In the genomic region with DNA sequence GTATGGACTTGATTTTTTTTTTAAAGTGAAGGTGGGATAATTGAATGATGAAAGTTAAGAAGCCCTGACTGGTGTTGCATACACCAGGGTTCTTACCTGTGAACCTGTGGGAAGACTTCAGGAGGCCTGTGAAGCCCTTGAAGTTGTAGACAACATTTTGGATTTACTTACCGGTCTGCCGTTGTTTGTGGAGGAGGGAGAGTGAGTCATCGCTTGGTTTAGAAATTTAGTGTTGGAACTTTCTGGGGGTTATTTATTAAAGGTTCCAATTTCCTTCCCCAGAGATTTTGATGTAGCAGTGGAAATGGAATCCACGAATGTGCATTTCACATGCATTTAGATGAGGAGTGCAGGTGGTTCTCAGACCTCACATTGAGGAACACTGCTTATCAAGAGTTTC, we compare ENCODE assay signal across 18 cellular contexts. TPM values are rescaled to one million over a fixed set of nuclear protein-coding genes. Genes with fewer than 3 reads are reported as not detected.
DNase-seq lines count a peak whose midpoint lies in the region; ATAC-seq and TF ChIP-seq lines count a peak whose summit lies in the region.
"Had no signal": no experiment of that assay in that cellular context is flagged by ENCODE, and none has a peak within 500 bp of the region (broad histone marks: within the 10 kb centered on the region; RNA-seq: fewer than 3 reads in every experiment).

No MANE protein-coding gene starts in this region.

- H3K36me3 Mint-ChIP-seq in activated T-cell treated with anti-CD3 and anti-CD28 coated beads, Interleukin-2, amount 50 U/mL, for 4 hours (ENCODE audit: insufficient read depth), result peaks cover 7% of the 10 kb centered on the region
- H3K36me3 Mint-ChIP-seq in CD4-positive, alpha-beta T cell (ENCODE audit: low read depth), result peaks cover 5% of the 10 kb centered on the region
- H3K36me3 Mint-ChIP-seq: WTC11 had no signal

- H3K4me3 ChIP-seq in AG10803 (ENCODE audit: low read length) (no peak overlapping the region), HEK293 (ENCODE audit: low read depth, low read length) (no peak overlapping the region)
- H3K4me3 ChIP-seq: esophagus muscularis mucosa, left ventricle myocardium inferior, prostate gland had no signal

- intact Hi-C loops in CD4-positive, alpha-beta T cell (cut with DNase I, micrococcal nuclease), result no loop called here

- H3K27me3 Mint-ChIP-seq in activated T-cell treated with anti-CD3 and anti-CD28 coated beads, Interleukin-2, amount 50 U/mL, for 4 hours (ENCODE audit: low read depth), result no peaks in the 10 kb centered on the region
- no peaks in the 10 kb centered on the region for H3K27me3 Mint-ChIP-seq in CD4-positive, alpha-beta T cell
- H3K27me3 Mint-ChIP-seq: activated T-helper 17 cell treated with anti-CD3 and anti-CD28 coated beads, Interleukin-2, amount 50 U/mL, for 72 hours had no signal

- H3K9me3 ChIP-seq in HEK293 (ENCODE audit: control insufficient read depth, insufficient read depth, low read depth, low read length), result no peaks in the 10 kb centered on the region
- no peaks in the 10 kb centered on the region for H3K9me3 ChIP-seq in CD4-positive, alpha-beta T cell (ENCODE audit: control insufficient read depth, low read length)
- H3K9me3 ChIP-seq: left ventricle myocardium inferior, prostate gland had no signal

- H3K27ac Mint-ChIP-seq in CD4-positive, alpha-beta T cell, result no peak overlapping the region
- H3K27ac Mint-ChIP-seq: activated T-helper 17 cell treated with anti-CD3 and anti-CD28 coated beads, Interleukin-2, amount 50 U/mL, for 72 hours; WTC11 had no signal

- H3K4me3 Mint-ChIP-seq in activated T-cell treated with anti-CD3 and anti-CD28 coated beads, Interleukin-2, amount 50 U/mL, for 4 hours, result no peak overlapping the region
- H3K4me3 Mint-ChIP-seq in CD4-positive, alpha-beta T cell, result no peak overlapping the region
- H3K4me3 Mint-ChIP-seq: activated T-helper 17 cell treated with anti-CD3 and anti-CD28 coated beads, Interleukin-2, amount 50 U/mL, for 72 hours; WTC11 had no signal

- no peak overlapping the region for H3K27ac ChIP-seq in HEK293 (ENCODE audit: extremely low read depth, low read depth, low read length)
- H3K27ac ChIP-seq in CD4-positive, alpha-beta T cell (ENCODE audit: low read depth, low read length), result no peak overlapping the region
- H3K27ac ChIP-seq: prostate gland had no signal

- H3K27me3 ChIP-seq in CD4-positive, alpha-beta T cell (ENCODE audit: control insufficient read depth, insufficient read depth, low read length), result no peaks in the 10 kb centered on the region
- H3K27me3 ChIP-seq: esophagus muscularis mucosa had no signal

- TF ChIP-seq CTCF in AG10803 (conservative IDR thresholded peaks at IDR 0.05; ENCODE audit: low read length), result no peak
- TF ChIP-seq CTCF in HEK293 (tag by site-specific recombination; IDR thresholded peaks at IDR 0.05), result no peak
- no peak for TF ChIP-seq CTCF in CD4-positive, alpha-beta T cell (IDR thresholded peaks at IDR 0.05)

- peaks cover 45% of the 10 kb centered on the region for H3K4me1 Mint-ChIP-seq in activated T-cell treated with anti-CD3 and anti-CD28 coated beads, Interleukin-2, amount 50 U/mL, for 4 hours (ENCODE audit: low read depth)
- H3K4me1 Mint-ChIP-seq in CD4-positive, alpha-beta T cell (ENCODE audit: low read depth), result peaks cover 28% of the 10 kb centered on the region

- H3K4me1 ChIP-seq in HEK293 (ENCODE audit: control insufficient read depth, insufficient read depth, low read length), result peaks cover 28% of the 10 kb centered on the region

- peaks cover 5% of the 10 kb centered on the region for H3K9me3 Mint-ChIP-seq in activated T-cell treated with anti-CD3 and anti-CD28 coated beads, Interleukin-2, amount 50 U/mL, for 4 hours
- no peaks in the 10 kb centered on the region for H3K9me3 Mint-ChIP-seq in CD4-positive, alpha-beta T cell
- H3K9me3 Mint-ChIP-seq: activated T-helper 17 cell treated with anti-CD3 and anti-CD28 coated beads, Interleukin-2, amount 50 U/mL, for 72 hours; WTC11 had no signal

- CTCF ChIA-PET in HEK293 (lab: Yijun Ruan, JAX), result interaction anchor here (2.5 kb wide), 1 partner anchor 107 kb away, joined by 9 read pairs; no protein-coding TSS in a partner anchor
- CTCF ChIA-PET in CD4-positive, alpha-beta T cell (lab: Charles Lee), result no interaction called here

- DNase-seq in AG10803 (ENCODE audit: low read depth) (peak; percentile 25), brain pericyte (ENCODE audit: low read depth, low spot score) (peak; percentile 21), kidney tubule cell (ENCODE audit: low spot score) (peak; percentile 44), activated gamma-delta T cell treated with Interleukin-2 at 50 U/mL for 16 hours (no peak)
- no peak for DNase-seq in activated T-cell treated with anti-CD3 and anti-CD28 coated beads, Interleukin-2, amount 50 U/mL, for 4 hours
- DNase-seq in CD4-positive, alpha-beta T cell, result no peak
- DNase-seq: activated CD8-positive, alpha-beta memory T cell treated with anti-CD3 and anti-CD28 coated beads for 24 hours; anterior cingulate cortex; dermis blood vessel endothelial cell; left ventricle myocardium inferior; NCI-H1930; stimulated activated CD4-positive, alpha-beta T cell treated with anti-CD3 and anti-CD28 coated beads, Interleukin-15, amount 100 ng/mL, for 24 hours had no signal

- no peaks in the 10 kb centered on the region for H3K36me3 ChIP-seq in HEK293 (ENCODE audit: control insufficient read depth in 2 of 2, insufficient read depth in 1 of 2, low read length in 2 of 2)
- H3K36me3 ChIP-seq: esophagus muscularis mucosa, left ventricle myocardium inferior, prostate gland had no signal

- ATAC-seq in activated T-cell treated with anti-CD3 and anti-CD28 coated beads, Interleukin-2, amount 50 U/mL, for 4 hours, result no peak
- ATAC-seq in CD4-positive, alpha-beta T cell (ENCODE audit: poor library complexity), result no peak
- no peak for ATAC-seq in HG02938 (IDR thresholded peaks at IDR 0.05; ENCODE audit: unreplicated experiment)
- ATAC-seq: activated T-helper 17 cell treated with anti-CD3 and anti-CD28 coated beads, Interleukin-2, amount 50 U/mL, for 72 hours; WTC11 had no signal

- POLR2A ChIA-PET in HEK293 (lab: Yijun Ruan, JAX), result no interaction called here
- POLR2A ChIA-PET in CD4-positive, alpha-beta T cell (lab: Charles Lee), result no interaction called here

TF ChIP-seq in HEK293, 187 proteins besides CTCF, POLR2A, EP300 and RAD21:
- TF ChIP-seq ZNF239 (tag by site-specific recombination; IDR thresholded peaks at IDR 0.05) (no peak), ZNF501 (tag by site-specific recombination; IDR thresholded peaks at IDR 0.05) (no peak)
- TF ChIP-seq, protein P1, sequence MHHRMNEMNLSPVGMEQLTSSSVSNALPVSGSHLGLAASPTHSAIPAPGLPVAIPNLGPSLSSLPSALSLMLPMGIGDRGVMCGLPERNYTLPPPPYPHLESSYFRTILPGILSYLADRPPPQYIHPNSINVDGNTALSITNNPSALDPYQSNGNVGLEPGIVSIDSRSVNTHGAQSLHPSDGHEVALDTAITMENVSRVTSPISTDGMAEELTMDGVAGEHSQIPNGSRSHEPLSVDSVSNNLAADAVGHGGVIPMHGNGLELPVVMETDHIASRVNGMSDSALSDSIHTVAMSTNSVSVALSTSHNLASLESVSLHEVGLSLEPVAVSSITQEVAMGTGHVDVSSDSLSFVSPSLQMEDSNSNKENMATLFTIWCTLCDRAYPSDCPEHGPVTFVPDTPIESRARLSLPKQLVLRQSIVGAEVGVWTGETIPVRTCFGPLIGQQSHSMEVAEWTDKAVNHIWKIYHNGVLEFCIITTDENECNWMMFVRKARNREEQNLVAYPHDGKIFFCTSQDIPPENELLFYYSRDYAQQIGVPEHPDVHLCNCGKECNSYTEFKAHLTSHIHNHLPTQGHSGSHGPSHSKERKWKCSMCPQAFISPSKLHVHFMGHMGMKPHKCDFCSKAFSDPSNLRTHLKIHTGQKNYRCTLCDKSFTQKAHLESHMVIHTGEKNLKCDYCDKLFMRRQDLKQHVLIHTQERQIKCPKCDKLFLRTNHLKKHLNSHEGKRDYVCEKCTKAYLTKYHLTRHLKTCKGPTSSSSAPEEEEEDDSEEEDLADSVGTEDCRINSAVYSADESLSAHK (tag by site-specific recombination; IDR thresholded peaks at IDR 0.05), result 0 out of 2 replicates have a peak, but pooled peaks have one; percentile 34
- TF ChIP-seq, protein P2, sequence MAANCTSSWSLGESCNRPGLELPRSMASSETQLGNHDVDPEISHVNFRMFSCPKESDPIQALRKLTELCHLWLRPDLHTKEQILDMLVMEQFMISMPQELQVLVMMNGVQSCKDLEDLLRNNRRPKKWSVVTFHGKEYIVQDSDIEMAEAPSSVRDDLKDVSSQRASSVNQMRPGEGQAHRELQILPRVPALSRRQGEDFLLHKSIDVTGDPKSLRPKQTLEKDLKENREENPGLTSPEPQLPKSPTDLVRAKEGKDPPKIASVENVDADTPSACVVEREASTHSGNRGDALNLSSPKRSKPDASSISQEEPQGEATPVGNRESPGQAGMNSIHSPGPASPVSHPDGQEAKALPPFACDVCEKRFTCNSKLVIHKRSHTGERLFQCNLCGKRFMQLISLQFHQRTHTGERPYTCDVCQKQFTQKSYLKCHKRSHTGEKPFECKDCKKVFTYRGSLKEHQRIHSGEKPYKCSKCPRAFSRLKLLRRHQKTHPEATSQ (tag by site-specific recombination; IDR thresholded peaks at IDR 0.05), result no peak
TF ChIP-seq in HEK293: peak in this region for 1.

RNA-seq across cellular contexts. Expression of a gene that starts 49.6 kb away (rescaled TPM):
- 10 to 100 TPM in 1 of 3 donors, 1 to 10 TPM in 2; 9.1 to 11.7 (median 9.7) TPM for total RNA-seq in activated T-cell treated with anti-CD3 and anti-CD28 coated beads, Interleukin-2, amount 50 U/mL, for 4 hours
- 10 to 100 TPM; 24.9 to 27.3 TPM for total RNA-seq in CD4-positive, alpha-beta T cell

Comparison
In these comparisons a context has a peak if more than half of its experiments do, and no peak if none do; other contexts are left out.
1. DNase-seq: peak in AG10803 (single experiment), brain pericyte (single experiment) and kidney tubule cell (single experiment); none in activated T-cell treated with anti-CD3 and anti-CD28 coated beads, Interleukin-2, amount 50 U/mL, for 4 hours (single experiment), activated gamma-delta T cell treated with Interleukin-2 at 50 U/mL for 16 hours (single experiment) and CD4-positive, alpha-beta T cell (0 of 10).